ENCODE assay signal across 8 cellular contexts in the genomic region with DNA sequence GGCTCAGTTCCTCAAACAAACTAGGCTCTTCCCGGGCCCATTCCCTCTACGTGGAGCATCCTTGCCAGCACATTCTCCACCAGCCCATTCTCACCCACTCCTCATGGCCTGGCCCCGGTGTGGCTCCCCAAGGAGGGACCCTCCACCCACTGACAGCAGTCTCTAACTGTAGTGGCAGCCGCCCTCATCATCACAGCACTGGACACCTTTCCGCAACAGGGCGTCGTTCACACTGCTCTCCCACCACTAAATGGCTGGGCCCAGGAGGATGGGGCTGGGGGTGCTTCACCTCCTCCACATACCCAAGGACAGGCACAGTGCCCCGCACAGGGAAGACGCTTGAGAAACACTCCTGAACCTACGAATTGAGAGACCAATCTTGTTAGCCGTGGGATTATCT.
"Had no signal": no experiment of that assay in that cellular context is flagged by ENCODE, and none has a peak within 500 bp of the region (broad histone marks: within the 10 kb centered on the region; RNA-seq: fewer than 3 reads in every experiment).

No MANE protein-coding gene starts in this region.

- ATAC-seq: HCT116, K562 had no signal

- H3K36me3 ChIP-seq: HAP-1 had no signal

- H3K27ac ChIP-seq: GM23248 had no signal

- H3K4me1 ChIP-seq: HAP-1 had no signal

- DNase-seq: GM23248, GOT3, H7, HFFc6, IMR-90 had no signal

- H3K9me3 ChIP-seq: HAP-1 had no signal

- H3K4me3 Mint-ChIP-seq: HFFc6 had no signal

- H3K4me3 ChIP-seq: GM23248, HAP-1, K562 had no signal

- H3K27ac Mint-ChIP-seq: HFFc6 had no signal

- H3K9ac ChIP-seq: GM23248 had no signal

- H2AFZ ChIP-seq: GM23248 had no signal
